Comparison of ENCODE assay signal across 23 cellular contexts in the genomic region with DNA sequence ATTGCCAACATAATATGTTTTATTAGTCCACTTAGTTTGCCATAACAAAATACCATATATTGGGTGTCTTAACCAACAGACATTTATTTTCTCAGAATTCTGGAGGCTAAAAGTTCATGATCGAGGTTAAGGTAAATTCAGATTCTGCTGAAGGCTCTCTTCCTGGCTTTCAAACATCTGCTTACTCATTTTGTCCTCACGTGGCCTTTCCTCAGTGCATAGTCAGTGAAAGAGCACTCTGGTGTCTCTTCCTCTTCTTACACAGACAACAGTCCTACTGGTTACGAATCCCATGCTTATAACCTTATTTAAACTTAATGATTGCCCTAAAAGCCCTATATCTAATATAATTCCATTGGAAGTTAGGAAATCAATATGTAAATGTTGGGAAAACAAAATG.
"Had no signal": no experiment of that assay in that cellular context is flagged by ENCODE, and none has a peak within 500 bp of the region (broad histone marks: within the 10 kb centered on the region; RNA-seq: fewer than 3 reads in every experiment).

No MANE protein-coding gene starts in this region.

- H3K36me3 Mint-ChIP-seq: activated naive CD4-positive, alpha-beta T cell treated with anti-CD3 and anti-CD28 coated beads, Interleukin-2, amount 50 U/mL, for 24 hours; brain; memory B cell had no signal

- H3K9me3 Mint-ChIP-seq: activated CD4-positive, alpha-beta T cell treated with anti-CD3 and anti-CD28 coated beads, Interleukin-2, amount 10 ng/mL, durations not matched to agents 7 days and 5 days had no signal

- H3K27me3 ChIP-seq: foreskin keratinocyte, neutrophil, pancreas, right atrium auricular region, spleen, tibial artery had no signal

- H3K27ac ChIP-seq: foreskin keratinocyte, neutrophil, pancreas, psoas muscle, right atrium auricular region, spleen, tibial artery, WERI-Rb-1 had no signal

- ATAC-seq: activated CD8-positive, alpha-beta T cell treated with anti-CD3 and anti-CD28 coated beads, Interleukin-2, amount 10 ng/mL, durations not matched to agents 7 days and 5 days; foreskin keratinocyte; left colon; pancreas; psoas muscle; stimulated activated naive CD8-positive, alpha-beta T cell treated with anti-CD3 and anti-CD28 coated beads, Interleukin-15, amount 100 ng/mL, for 72 hours had no signal

- DNase-seq: activated CD4-positive, alpha-beta T cell treated with anti-CD3 and anti-CD28 coated beads, Interleukin-2, amount 10 ng/mL, durations not matched to agents 7 days and 5 days; activated CD4-positive, CD25-positive, alpha-beta regulatory T cell treated with anti-CD3 and anti-CD28 coated beads, Interleukin-2, amount 50 U/mL, for 72 hours; activated CD8-positive, alpha-beta T cell treated with anti-CD3 and anti-CD28 coated beads, Interleukin-2, amount 10 ng/mL, durations not matched to agents 7 days and 5 days; activated gamma-delta T cell; aorta; effector CD4-positive, alpha-beta T cell; foreskin keratinocyte; left colon; pancreas; psoas muscle; spleen; stimulated activated CD4-positive, alpha-beta T cell treated with anti-CD3 and anti-CD28 coated beads, Interleukin-4, amount 100 ng/mL, for 24 hours; stimulated activated naive CD8-positive, alpha-beta T cell treated with anti-CD3 and anti-CD28 coated beads, Interleukin-15, amount 100 ng/mL, for 72 hours; tibial artery; WERI-Rb-1 had no signal

- H3K27me3 Mint-ChIP-seq: activated CD4-positive, alpha-beta T cell treated with anti-CD3 and anti-CD28 coated beads, Interleukin-2, amount 10 ng/mL, durations not matched to agents 7 days and 5 days; activated naive CD4-positive, alpha-beta T cell treated with anti-CD3 and anti-CD28 coated beads, Interleukin-2, amount 50 U/mL, for 24 hours; brain; dendritic cell treated with granulocyte-macrophage colony-stimulating factor and Interleukin-4, amounts not matched to agents 40 ng/mL and 50 ng/mL, for 4 days; memory B cell; stimulated activated naive CD8-positive, alpha-beta T cell treated with anti-CD3 and anti-CD28 coated beads, Interleukin-15, amount 100 ng/mL, for 72 hours had no signal

- H3K27ac Mint-ChIP-seq: activated CD4-positive, alpha-beta T cell treated with anti-CD3 and anti-CD28 coated beads, Interleukin-2, amount 10 ng/mL, durations not matched to agents 7 days and 5 days; activated CD8-positive, alpha-beta T cell treated with anti-CD3 and anti-CD28 coated beads, Interleukin-2, amount 10 ng/mL, durations not matched to agents 7 days and 5 days; activated naive CD4-positive, alpha-beta T cell treated with anti-CD3 and anti-CD28 coated beads, Interleukin-2, amount 50 U/mL, for 24 hours; activated T-helper 1 cell treated with anti-CD3 and anti-CD28 coated beads, Interleukin-12 subunit alpha, Interleukin-12 subunit beta, Interleukin-2, Interleukin-4 antibody, amounts not matched to agents 30 ng/mL and 10 ng/mL and 1 ng/mL, durations not matched to agents 14 hours and 24 hours and 36 hours; brain; dendritic cell treated with granulocyte-macrophage colony-stimulating factor and Interleukin-4, amounts not matched to agents 40 ng/mL and 50 ng/mL, for 4 days; memory B cell; nephron; stimulated activated naive CD8-positive, alpha-beta T cell treated with anti-CD3 and anti-CD28 coated beads, Interleukin-15, amount 100 ng/mL, for 72 hours had no signal

- H3K4me1 Mint-ChIP-seq: activated CD4-positive, alpha-beta T cell treated with anti-CD3 and anti-CD28 coated beads, Interleukin-2, amount 10 ng/mL, durations not matched to agents 7 days and 5 days; activated naive CD4-positive, alpha-beta T cell treated with anti-CD3 and anti-CD28 coated beads, Interleukin-2, amount 50 U/mL, for 24 hours; memory B cell; nephron; stimulated activated naive CD8-positive, alpha-beta T cell treated with anti-CD3 and anti-CD28 coated beads, Interleukin-15, amount 100 ng/mL, for 72 hours had no signal

- H3K36me3 ChIP-seq: neutrophil, pancreas, right atrium auricular region, spleen, tibial artery, WERI-Rb-1 had no signal

- H3K4me3 ChIP-seq: pancreas, psoas muscle, right atrium auricular region, spleen, tibial artery had no signal

- H3K9me3 ChIP-seq: neutrophil, pancreas, psoas muscle, right atrium auricular region, tibial artery had no signal

- H3K4me3 Mint-ChIP-seq: activated CD4-positive, alpha-beta T cell treated with anti-CD3 and anti-CD28 coated beads, Interleukin-2, amount 10 ng/mL, durations not matched to agents 7 days and 5 days; activated CD8-positive, alpha-beta T cell treated with anti-CD3 and anti-CD28 coated beads, Interleukin-2, amount 10 ng/mL, durations not matched to agents 7 days and 5 days; activated naive CD4-positive, alpha-beta T cell treated with anti-CD3 and anti-CD28 coated beads, Interleukin-2, amount 50 U/mL, for 24 hours; activated T-helper 1 cell treated with anti-CD3 and anti-CD28 coated beads, Interleukin-12 subunit alpha, Interleukin-12 subunit beta, Interleukin-2, Interleukin-4 antibody, amounts not matched to agents 30 ng/mL and 10 ng/mL and 1 ng/mL, durations not matched to agents 14 hours and 24 hours and 36 hours; brain; dendritic cell treated with granulocyte-macrophage colony-stimulating factor and Interleukin-4, amounts not matched to agents 40 ng/mL and 50 ng/mL, for 4 days; memory B cell; nephron; stimulated activated naive CD8-positive, alpha-beta T cell treated with anti-CD3 and anti-CD28 coated beads, Interleukin-15, amount 100 ng/mL, for 72 hours had no signal

- H3K4me1 ChIP-seq: foreskin keratinocyte, pancreas, psoas muscle, right atrium auricular region, spleen, tibial artery had no signal
